ENCODE assay signal across 34 cellular contexts in the genomic region with DNA sequence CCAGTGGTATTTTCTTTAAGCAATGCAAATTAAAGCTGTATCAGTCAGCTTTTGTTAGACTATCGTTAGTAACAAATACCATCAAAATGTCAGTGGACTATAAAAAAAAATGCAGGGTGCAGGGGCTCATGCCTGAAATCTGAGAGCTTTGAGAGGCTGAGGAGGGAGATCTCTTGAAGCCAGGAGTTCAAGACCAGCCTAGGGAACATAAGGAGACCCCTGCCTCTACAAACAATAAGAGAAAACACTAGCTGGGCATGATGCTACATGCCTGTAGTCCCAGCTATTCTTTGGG.
A peak's percentile ranks its signal among the peaks of the same experiment; 100 is the strongest.
DNase-seq lines count a peak whose midpoint lies in the region; ATAC-seq, FAIRE-seq and TF ChIP-seq lines count a peak whose summit lies in the region.
"Had no signal": no experiment of that assay in that cellular context is flagged by ENCODE, and none has a peak within 500 bp of the region (broad histone marks: within the 10 kb centered on the region; RNA-seq: fewer than 3 reads in every experiment).

No MANE protein-coding gene starts in this region.

- H3K4me3 ChIP-seq in HepG2 (replicated peaks in 1 of 3; ENCODE audit: insufficient read depth in 1 of 3, low read depth in 2 of 3, low read length in 3 of 3) (no peak overlapping the region), right lobe of liver (no peak overlapping the region), BE2C (ENCODE audit: low read depth, low read length) (no peak overlapping the region)
- H3K4me3 ChIP-seq: A549; BLaER1; BLaER1 treated with 17β-estradiol and CSF1 and Interleukin-3, amounts not matched to agents 10 nM and 100 nM had no signal

- no peak overlapping the region for H3K4me3 Mint-ChIP-seq in MCF 10A (ENCODE audit: unreplicated experiment)
- H3K4me3 Mint-ChIP-seq: B cell; CD14-positive monocyte; CD4-positive, alpha-beta memory T cell; CD4-positive, alpha-beta T cell; CD4-positive, CD25-positive, alpha-beta regulatory T cell; CD8-positive, alpha-beta memory T cell; CD8-positive, alpha-beta T cell had no signal

- POLR2A ChIA-PET in HepG2 (lab: Yijun Ruan, JAX) (no interaction called here), MCF 10A (lab: Yijun Ruan, JAX) (no interaction called here)

- TF ChIP-seq EP300 in HepG2 (IDR thresholded peaks at IDR 0.05; ENCODE audit: low read depth in 2 of 2, low read length in 2 of 2), result no peak
- TF ChIP-seq EP300 in HepG2 (CRISPR knock-in tag; IDR thresholded peaks at IDR 0.05; ENCODE audit: borderline replicate concordance), result no peak

- H3K36me3 ChIP-seq in HepG2 (replicated peaks in 1 of 2; ENCODE audit: control insufficient read depth in 1 of 2, insufficient read depth in 2 of 2, low read length in 2 of 2) (no peaks in the 10 kb centered on the region), right lobe of liver (no peaks in the 10 kb centered on the region), BE2C (peaks cover 14% of the 10 kb centered on the region)
- H3K36me3 ChIP-seq: BLaER1; BLaER1 treated with 17β-estradiol and CSF1 and Interleukin-3, amounts not matched to agents 10 nM and 100 nM had no signal

- peaks cover 39% of the 10 kb centered on the region for H3K4me1 ChIP-seq in HepG2 (ENCODE audit: insufficient read depth, low read length)
- no peaks in the 10 kb centered on the region for H3K4me1 ChIP-seq in right lobe of liver
- peaks cover 53% of the 10 kb centered on the region for H3K4me1 ChIP-seq in BE2C
- H3K4me1 ChIP-seq: A549; BLaER1; BLaER1 treated with 17β-estradiol and CSF1 and Interleukin-3, amounts not matched to agents 10 nM and 100 nM; Caco-2 had no signal

- DNase-seq in HepG2 (ENCODE audit: low spot score), result no peak
- no peak for DNase-seq in right lobe of liver
- peak; percentile 89 for DNase-seq in BE2C
- peak; percentile 99 for DNase-seq in SK-N-DZ (ENCODE audit: low spot score)
- no peak for DNase-seq in HCEC 1CT
- no peak for DNase-seq in MCF 10A (ENCODE audit: unreplicated experiment)
- DNase-seq: 8988T; ACHN; AML-193; C1 segment of cervical spinal cord; Caco-2; Calu3; CD4-positive, alpha-beta memory T cell; CD4-positive, alpha-beta T cell; CD4-positive, CD25-positive, alpha-beta regulatory T cell; CD8-positive, alpha-beta memory T cell; CD8-positive, alpha-beta T cell; COR-L47; DMS 273 treated with DMSO at 0.1 percent for 48 hours; DMS153; DMS53; DMS79; DMS79 treated with DMSO at 0.1 percent for 48 hours; DND-41; EL had no signal

- H2AFZ ChIP-seq in HepG2 (ENCODE audit: low read length), result no peak overlapping the region

- H4K20me1 ChIP-seq in HepG2 (ENCODE audit: insufficient read depth, low read length), result no peaks in the 10 kb centered on the region
- H4K20me1 ChIP-seq: BLaER1; BLaER1 treated with 17β-estradiol and CSF1 and Interleukin-3, amounts not matched to agents 10 nM and 100 nM had no signal

- WGBS in HepG2 (ENCODE audit: low lambda C conversion rate), result 68% methylated on average over 1 of the region's 1 CpG
- 89% methylated on average over 1 of the region's 1 CpG for WGBS in right lobe of liver (ENCODE audit: insufficient coverage, low coverage, low lambda C conversion rate, missing lambda C conversion rate)

- CTCF ChIA-PET in HepG2 (lab: Yijun Ruan, JAX; ENCODE audit: low intra/inter-chr PET ratio, low total read pairs), result no interaction called here
- CTCF ChIA-PET in MCF 10A (lab: Yijun Ruan, JAX), result no interaction called here

- ATAC-seq in HepG2, result no peak
- ATAC-seq in right lobe of liver, result no peak
- ATAC-seq: A549; CD8-positive, alpha-beta T cell had no signal

- no peaks in the 10 kb centered on the region for H3K9me3 Mint-ChIP-seq in MCF 10A (ENCODE audit: unreplicated experiment)
- H3K9me3 Mint-ChIP-seq: CD4-positive, alpha-beta T cell; CD8-positive, alpha-beta T cell had no signal

- peaks cover 9% of the 10 kb centered on the region for H3K4me1 Mint-ChIP-seq in MCF 10A (ENCODE audit: insufficient read depth, unreplicated experiment)
- H3K4me1 Mint-ChIP-seq: B cell; CD14-positive monocyte; CD4-positive, alpha-beta memory T cell; CD4-positive, CD25-positive, alpha-beta regulatory T cell; CD8-positive, alpha-beta memory T cell had no signal

- H3K27ac Mint-ChIP-seq in MCF 10A (ENCODE audit: low read depth, unreplicated experiment), result no peak overlapping the region
- H3K27ac Mint-ChIP-seq: B cell; CD14-positive monocyte; CD4-positive, alpha-beta memory T cell; CD4-positive, alpha-beta T cell; CD4-positive, CD25-positive, alpha-beta regulatory T cell; CD8-positive, alpha-beta memory T cell; CD8-positive, alpha-beta T cell had no signal

- no peaks in the 10 kb centered on the region for H3K36me3 Mint-ChIP-seq in MCF 10A (ENCODE audit: insufficient read depth, unreplicated experiment)
- H3K36me3 Mint-ChIP-seq: CD14-positive monocyte; CD4-positive, alpha-beta memory T cell; CD4-positive, CD25-positive, alpha-beta regulatory T cell; CD8-positive, alpha-beta memory T cell; CD8-positive, alpha-beta T cell had no signal

- in situ Hi-C loops in HepG2 (cut with HindIII; ENCODE audit: extremely low pct_ligation_motif_present, low pct_unique_long_range_greater_than_20kb), result no loop called here

- no peak overlapping the region for H3K4me2 ChIP-seq in HepG2 (ENCODE audit: low read depth, low read length)
- H3K4me2 ChIP-seq: A549; BLaER1; BLaER1 treated with 17β-estradiol and CSF1 and Interleukin-3, amounts not matched to agents 10 nM and 100 nM had no signal

- no peak for FAIRE-seq in HepG2 (lab: Jason Lieb, UNC)
- FAIRE-seq: A204.1, A549, D721Med had no signal

- TF ChIP-seq POLR2A in HepG2 (IDR thresholded peaks at IDR 0.05; ENCODE audit: insufficient read depth in 1 of 2, low read depth in 2 of 2, low read length in 2 of 2) (no peak), right lobe of liver (IDR thresholded peaks at IDR 0.05) (no peak)

- no peaks in the 10 kb centered on the region for H3K27me3 Mint-ChIP-seq in MCF 10A (ENCODE audit: insufficient read depth, unreplicated experiment)
- H3K27me3 Mint-ChIP-seq: CD4-positive, alpha-beta T cell; CD4-positive, CD25-positive, alpha-beta regulatory T cell; CD8-positive, alpha-beta memory T cell had no signal

- H3K9me3 ChIP-seq in HepG2 (ENCODE audit: low read length) (no peaks in the 10 kb centered on the region), right lobe of liver (no peaks in the 10 kb centered on the region), BE2C (peaks cover 51% of the 10 kb centered on the region)
- H3K9me3 ChIP-seq: BLaER1; BLaER1 treated with 17β-estradiol and CSF1 and Interleukin-3, amounts not matched to agents 10 nM and 100 nM; Caco-2 had no signal

- no peak for TF ChIP-seq CTCF in HepG2 (CRISPR knock-in tag; IDR thresholded peaks at IDR 0.05)
- no peak for TF ChIP-seq CTCF in right lobe of liver (IDR thresholded peaks at IDR 0.05)
- TF ChIP-seq CTCF in BE2C (IDR thresholded peaks at IDR 0.05; ENCODE audit: low read depth, low read length), result no peak
- TF ChIP-seq CTCF in MCF 10A (IDR thresholded peaks at IDR 0.05; ENCODE audit: unreplicated experiment), result no peak

- no peaks in the 10 kb centered on the region; a peak in 1 of 5 replicates for H3K27me3 ChIP-seq in HepG2 (ENCODE audit: control insufficient read depth in 1 of 2, insufficient read depth in 2 of 2, low read length in 2 of 2)
- no peaks in the 10 kb centered on the region for H3K27me3 ChIP-seq in right lobe of liver
- no peaks in the 10 kb centered on the region for H3K27me3 ChIP-seq in BE2C
- H3K27me3 ChIP-seq: BLaER1; BLaER1 treated with 17β-estradiol and CSF1 and Interleukin-3, amounts not matched to agents 10 nM and 100 nM had no signal

- BruUV-seq in HepG2 (replicated peaks; lab: Mats Ljungman, UMichigan) (no TSS peak), MCF 10A (replicated peaks; lab: Mats Ljungman, UMichigan) (no TSS peak)

- H3K27ac ChIP-seq in HepG2 (ENCODE audit: extremely low read length, insufficient read depth, low read length) (no peak overlapping the region), right lobe of liver (no peak overlapping the region)
- H3K27ac ChIP-seq: 22Rv1; A549; BLaER1; BLaER1 treated with 17β-estradiol and CSF1 and Interleukin-3, amounts not matched to agents 10 nM and 100 nM; C4-2B had no signal

- intact Hi-C loops in HepG2 (cut with micrococcal nuclease; ENCODE audit: unreplicated experiment), result no loop called here
- intact Hi-C loops in right lobe of liver (cut with DNase I), result no loop called here
- intact Hi-C loops in MCF 10A (cut with micrococcal nuclease), result no loop called here

- no peak for TF ChIP-seq RAD21 in HepG2 (CRISPR knock-in tag; IDR thresholded peaks at IDR 0.05)

- no peak overlapping the region for H3K9ac ChIP-seq in HepG2 (ENCODE audit: insufficient read depth, low read depth, low read length)
- H3K9ac ChIP-seq: BLaER1; BLaER1 treated with 17β-estradiol and CSF1 and Interleukin-3, amounts not matched to agents 10 nM and 100 nM had no signal

- H3K79me2 ChIP-seq in HepG2 (ENCODE audit: insufficient read depth, low read length), result no peaks in the 10 kb centered on the region

TF ChIP-seq in HepG2, 621 proteins besides CTCF, POLR2A, EP300 and RAD21 (continues in another document):
- TF ChIP-seq RBAK (CRISPR knock-in tag; IDR thresholded peaks at IDR 0.05) (peak; percentile 87), ZNF614 (CRISPR knock-in tag; IDR thresholded peaks at IDR 0.05; ENCODE audit: borderline replicate concordance) (no peak), POGZ (CRISPR knock-in tag; IDR thresholded peaks at IDR 0.05) (no peak), ZNF12 (CRISPR knock-in tag; IDR thresholded peaks at IDR 0.05) (no peak)
- TF ChIP-seq, protein P1, sequence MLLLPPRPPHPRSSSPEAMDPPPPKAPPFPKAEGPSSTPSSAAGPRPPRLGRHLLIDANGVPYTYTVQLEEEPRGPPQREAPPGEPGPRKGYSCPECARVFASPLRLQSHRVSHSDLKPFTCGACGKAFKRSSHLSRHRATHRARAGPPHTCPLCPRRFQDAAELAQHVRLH (CRISPR knock-in tag; IDR thresholded peaks at IDR 0.05; ENCODE audit: borderline replicate concordance, low read depth), result no peak
- TF ChIP-seq, protein P2, sequence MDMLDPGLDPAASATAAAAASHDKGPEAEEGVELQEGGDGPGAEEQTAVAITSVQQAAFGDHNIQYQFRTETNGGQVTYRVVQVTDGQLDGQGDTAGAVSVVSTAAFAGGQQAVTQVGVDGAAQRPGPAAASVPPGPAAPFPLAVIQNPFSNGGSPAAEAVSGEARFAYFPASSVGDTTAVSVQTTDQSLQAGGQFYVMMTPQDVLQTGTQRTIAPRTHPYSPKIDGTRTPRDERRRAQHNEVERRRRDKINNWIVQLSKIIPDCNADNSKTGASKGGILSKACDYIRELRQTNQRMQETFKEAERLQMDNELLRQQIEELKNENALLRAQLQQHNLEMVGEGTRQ (IDR thresholded peaks at IDR 0.05; ENCODE audit: low read depth, low read length), result no peak
- TF ChIP-seq, protein P2 (CRISPR knock-in tag; IDR thresholded peaks at IDR 0.05; ENCODE audit: borderline replicate concordance), result no peak

Comparison
In these comparisons a context has a peak if more than half of its experiments do, and no peak if none do; other contexts are left out.
1. DNase-seq: peak in BE2C (single experiment) and SK-N-DZ (single experiment); none in HepG2 (single experiment), right lobe of liver (0 of 3), HCEC 1CT (single experiment) and MCF 10A (single experiment).